13 cellular contexts compared by ENCODE assay signal in the genomic region with DNA sequence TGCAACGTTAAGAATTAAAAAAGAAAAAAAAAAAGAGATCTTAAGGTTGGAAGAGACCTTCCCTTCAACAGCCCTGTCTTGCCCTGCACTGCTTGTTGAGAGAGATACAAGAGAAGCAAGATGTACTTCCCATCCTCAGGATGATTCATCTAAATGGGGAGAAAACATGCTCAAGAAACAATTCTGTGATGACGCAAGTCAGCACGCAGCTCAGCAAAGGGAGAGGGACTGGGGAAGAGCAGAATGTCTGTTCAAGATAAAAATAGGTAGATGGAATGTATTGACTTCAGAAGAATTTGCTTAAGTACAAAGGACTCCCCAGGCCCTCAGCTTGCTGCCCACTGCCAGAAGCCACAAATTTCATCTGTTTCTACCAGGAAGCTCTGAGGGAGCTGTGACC.
DNase-seq lines count a peak whose midpoint lies in the region; ATAC-seq and TF ChIP-seq lines count a peak whose summit lies in the region.
"Had no signal": no experiment of that assay in that cellular context is flagged by ENCODE, and none has a peak within 500 bp of the region (broad histone marks: within the 10 kb centered on the region; RNA-seq: fewer than 3 reads in every experiment).

No MANE protein-coding gene starts in this region.

- DNase-seq in GM23248 = peak; percentile 72
- DNase-seq in RWPE2 (ENCODE audit: low spot score) = no peak
- DNase-seq in fibroblast of peridontal ligament (ENCODE audit: extremely low read depth) = peak; percentile 6
- peak; percentile 64 for DNase-seq in skeletal muscle cell (ENCODE audit: low read depth)
- no peak for DNase-seq in Caco-2
- DNase-seq in KBM-7 = no peak
- DNase-seq: DMS53, endodermal cell, NCI-H1694, T-helper 9 cell had no signal

- POLR2A ChIA-PET in Caco-2 (lab: Charles Lee) = no interaction called here

- H3K27me3 ChIP-seq in GM23248 (replicated peaks; ENCODE audit: insufficient read depth) (peaks cover 4% of the 10 kb centered on the region; the same call in 1 of the 2 replicates), RWPE2 (ENCODE audit: insufficient read depth, poor library complexity, severe bottlenecking) (no peaks in the 10 kb centered on the region), Caco-2 (replicated peaks; ENCODE audit: control insufficient read depth, insufficient read depth, low read length) (no peaks in the 10 kb centered on the region; the same call in 1 of the 2 replicates)

- H3K36me3 ChIP-seq in GM23248 (ENCODE audit: low read depth) (no peaks in the 10 kb centered on the region), RWPE2 (ENCODE audit: low read depth) (no peaks in the 10 kb centered on the region), Caco-2 (ENCODE audit: control insufficient read depth, insufficient read depth, low read length) (no peaks in the 10 kb centered on the region)

- H3K4me3 ChIP-seq in GM23248 = no peak overlapping the region
- H3K4me3 ChIP-seq in RWPE2 (ENCODE audit: severe bottlenecking) = no peak overlapping the region
- no peak overlapping the region for H3K4me3 ChIP-seq in skeletal muscle cell (ENCODE audit: low read depth, low read length)
- H3K4me3 ChIP-seq in Caco-2 (ENCODE audit: low read depth, low read length) = no peak overlapping the region

- no peak overlapping the region for H3K4me3 Mint-ChIP-seq in Caco-2 (ENCODE audit: unreplicated experiment)
- H3K4me3 Mint-ChIP-seq: endodermal cell; natural killer cell treated with Interleukin-12 subunit alpha and Interleukin-12 subunit beta and Interleukin-15 and Interleukin-18, amount 100 ng/mL, for 72 hours had no signal

- H3K9me3 ChIP-seq in GM23248 (ENCODE audit: low read depth) = no peaks in the 10 kb centered on the region
- H3K9me3 ChIP-seq in RWPE2 (ENCODE audit: severe bottlenecking) = no peaks in the 10 kb centered on the region
- no peaks in the 10 kb centered on the region for H3K9me3 ChIP-seq in Caco-2

- no peak overlapping the region for H3K4me2 ChIP-seq in GM23248 (ENCODE audit: unreplicated experiment)

- no peaks in the 10 kb centered on the region for H3K4me1 Mint-ChIP-seq in Caco-2 (ENCODE audit: low read depth, unreplicated experiment)

- no peak overlapping the region for H3K9ac ChIP-seq in GM23248

- no peaks in the 10 kb centered on the region for H3K9me3 Mint-ChIP-seq in Caco-2 (ENCODE audit: unreplicated experiment)
- H3K9me3 Mint-ChIP-seq: endodermal cell; natural killer cell treated with Interleukin-12 subunit alpha and Interleukin-12 subunit beta and Interleukin-15 and Interleukin-18, amount 100 ng/mL, for 72 hours had no signal

- H3K4me1 ChIP-seq in GM23248 (ENCODE audit: insufficient read depth) (no peaks in the 10 kb centered on the region), RWPE2 (ENCODE audit: insufficient read depth, poor library complexity, severe bottlenecking) (peaks cover 8% of the 10 kb centered on the region), Caco-2 (no peaks in the 10 kb centered on the region)

- TF ChIP-seq CTCF in RWPE2 (IDR thresholded peaks at IDR 0.05; ENCODE audit: poor library complexity, severe bottlenecking) (no peak), Caco-2 (IDR thresholded peaks at IDR 0.05; ENCODE audit: insufficient read depth in 1 of 2, low read depth in 1 of 2, low read length in 1 of 2, severe bottlenecking in 1 of 2, unreplicated experiment in 1 of 2) (no peak)

- in situ Hi-C loops in GM23248 (cut with MboI) = no loop called here
- in situ Hi-C loops in KBM-7 (cut with MboI; ENCODE audit: low pct_unique_long_range_greater_than_20kb, low sequenced_read_pairs) = no loop called here

- no peaks in the 10 kb centered on the region; the same call in 1 of the 2 replicates for H3F3A ChIP-seq in GM23248 (ENCODE audit: insufficient read depth)

- 59% methylated on average over 3 of the region's 3 CpGs for WGBS in GM23248 (ENCODE audit: low coverage in 1 of 2, low lambda C conversion rate in 2 of 2, missing lambda C conversion rate in 2 of 2), 2 experiments

- H3K36me3 Mint-ChIP-seq in Caco-2 (ENCODE audit: insufficient read depth, unreplicated experiment) = no peaks in the 10 kb centered on the region
- H3K36me3 Mint-ChIP-seq: natural killer cell treated with Interleukin-12 subunit alpha and Interleukin-12 subunit beta and Interleukin-15 and Interleukin-18, amount 100 ng/mL, for 72 hours had no signal

- ATAC-seq in RWPE2 (ENCODE audit: low read depth) = peak; percentile 91
- no peak for ATAC-seq in GM18520 (IDR thresholded peaks at IDR 0.05; ENCODE audit: unreplicated experiment)
- no peak for ATAC-seq in GM18861 (IDR thresholded peaks at IDR 0.05; ENCODE audit: unreplicated experiment)
- ATAC-seq: natural killer cell treated with Interleukin-12 subunit alpha and Interleukin-12 subunit beta and Interleukin-15 and Interleukin-18, amount 100 ng/mL, for 72 hours had no signal

- BruUV-seq in Caco-2 (replicated peaks; lab: Mats Ljungman, UMichigan) = no TSS peak

- no peaks in the 10 kb centered on the region for H4K20me1 ChIP-seq in GM23248 (ENCODE audit: insufficient read depth)

- peaks cover 8% of the 10 kb centered on the region for H3K27me3 Mint-ChIP-seq in Caco-2 (ENCODE audit: insufficient read depth, unreplicated experiment)

- intact Hi-C loops in Caco-2 (cut with micrococcal nuclease; ENCODE audit: unreplicated experiment) = no loop called here

- no peak overlapping the region for H3K27ac ChIP-seq in GM23248
- H3K27ac ChIP-seq in RWPE2 (ENCODE audit: poor library complexity, severe bottlenecking) = peak overlapping the region; percentile 9

- no peaks in the 10 kb centered on the region for H3K79me2 ChIP-seq in GM23248 (ENCODE audit: insufficient read depth)

- H2AFZ ChIP-seq in GM23248 = no peak overlapping the region

- no peaks in the 10 kb centered on the region for H3K9me2 ChIP-seq in GM23248 (ENCODE audit: insufficient read depth)

- no peak overlapping the region for H3K27ac Mint-ChIP-seq in Caco-2 (ENCODE audit: unreplicated experiment)
- H3K27ac Mint-ChIP-seq: endodermal cell; natural killer cell treated with Interleukin-12 subunit alpha and Interleukin-12 subunit beta and Interleukin-15 and Interleukin-18, amount 100 ng/mL, for 72 hours had no signal

- CTCF ChIA-PET in Caco-2 (lab: Charles Lee) = no interaction called here

Comparison
In these comparisons a context has a peak if more than half of its experiments do, and no peak if none do; other contexts are left out.
1. DNase-seq: peak in GM23248 (single experiment), fibroblast of peridontal ligament (single experiment) and skeletal muscle cell (single experiment); none in RWPE2 (single experiment), Caco-2 (0 of 2) and KBM-7 (single experiment).